Comparison of ENCODE assay signal across 6 cellular contexts in genomic region chr1:59897165-59897564, GRCh38.
"Had no signal": no experiment of that assay in that cellular context is flagged by ENCODE, and none has a peak within 500 bp of the region (broad histone marks: within the 10 kb centered on the region; RNA-seq: fewer than 3 reads in every experiment).

No MANE protein-coding gene starts in this region.

- H3K4me2 ChIP-seq: GM23338 had no signal

- H2AFZ ChIP-seq: GM23338 had no signal

- DNase-seq: H9, HCEC 1CT had no signal

- H3K4me3 Mint-ChIP-seq: GM23338, H9, IgD-negative memory B cell had no signal

- H3K9me3 Mint-ChIP-seq: GM23338, H9, IgD-negative memory B cell had no signal

- H3K4me3 ChIP-seq: GM23338 had no signal

- H3K36me3 Mint-ChIP-seq: IgD-negative memory B cell had no signal

- ATAC-seq: GM23338, HepG2 had no signal

- H3K27ac ChIP-seq: HL-60 had no signal

- H3K27ac Mint-ChIP-seq: GM23338, H9, IgD-negative memory B cell had no signal
